ENCODE assay signal across 1 cellular context in genomic region chr18:75161629-75162028, GRCh38.
TF ChIP-seq lines count a peak whose summit lies in the region.

No MANE protein-coding gene starts in this region.

TF ChIP-seq in HepG2, 621 proteins besides CTCF, POLR2A, EP300 and RAD21 (continued from another document):
- peak; percentile 99 for TF ChIP-seq IRF1 (CRISPR knock-in tag; IDR thresholded peaks at IDR 0.05; ENCODE audit: low read depth)
- no peak for TF ChIP-seq TRIM24 (CRISPR knock-in tag; IDR thresholded peaks at IDR 0.05)
- TF ChIP-seq PATZ1 (CRISPR knock-in tag; IDR thresholded peaks at IDR 0.05) = 0 out of 2 replicates have a peak, but pooled peaks have one; percentile 8
- no peak for TF ChIP-seq TP53 (CRISPR knock-in tag; conservative IDR thresholded peaks at IDR 0.05)
- TF ChIP-seq RAD51 (IDR thresholded peaks at IDR 0.05; ENCODE audit: borderline replicate concordance) = no peak
- TF ChIP-seq PREB (CRISPR knock-in tag; IDR thresholded peaks at IDR 0.05) = no peak
- peak; percentile 49; the same call in 1 of the 2 replicates for TF ChIP-seq STAG1 (CRISPR knock-in tag; IDR thresholded peaks at IDR 0.05)
- TF ChIP-seq HDAC2 (CRISPR knock-in tag; IDR thresholded peaks at IDR 0.05) = peak; percentile 42; the same call in 1 of the 2 replicates
- 0 out of 2 replicates have a peak, but pooled peaks have one; percentile 41 for TF ChIP-seq HINFP (CRISPR knock-in tag; IDR thresholded peaks at IDR 0.05; ENCODE audit: low read depth)
- TF ChIP-seq ZBTB2 (CRISPR knock-in tag; IDR thresholded peaks at IDR 0.05; ENCODE audit: low read depth) = no peak
- peak; percentile 78 for TF ChIP-seq SAP130 (CRISPR knock-in tag; IDR thresholded peaks at IDR 0.05; ENCODE audit: low read depth)
- TF ChIP-seq HOXD1 (CRISPR knock-in tag; IDR thresholded peaks at IDR 0.05) = no peak
- peak; percentile 52; the same call in 1 of the 2 replicates for TF ChIP-seq RXRA (CRISPR knock-in tag; IDR thresholded peaks at IDR 0.05)
- no peak for TF ChIP-seq ARNT2 (CRISPR knock-in tag; IDR thresholded peaks at IDR 0.05; ENCODE audit: low read depth)
- peak; percentile 52 for TF ChIP-seq ZNF143 (CRISPR knock-in tag; IDR thresholded peaks at IDR 0.05)
- no peak for TF ChIP-seq PHB2 (IDR thresholded peaks at IDR 0.05; ENCODE audit: partially characterized antibody)
- 0 out of 2 replicates have a peak, but pooled peaks have one; percentile 27 for TF ChIP-seq ZNF646 (CRISPR knock-in tag; IDR thresholded peaks at IDR 0.05)
- peak; percentile 34; the same call in 1 of the 2 replicates for TF ChIP-seq ZNF710 (CRISPR knock-in tag; IDR thresholded peaks at IDR 0.05; ENCODE audit: borderline replicate concordance)
- peak; percentile 29; the same call in 1 of the 2 replicates for TF ChIP-seq ZNF576 (CRISPR knock-in tag; IDR thresholded peaks at IDR 0.05)
- 0 out of 2 replicates have a peak, but pooled peaks have one; percentile 19 for TF ChIP-seq HOXA3 (CRISPR knock-in tag; IDR thresholded peaks at IDR 0.05)
- TF ChIP-seq MYC (CRISPR knock-in tag; IDR thresholded peaks at IDR 0.05; ENCODE audit: borderline replicate concordance) = peak; percentile 33; the same call in 1 of the 2 replicates
- peak; percentile 57; the same call in 1 of the 2 replicates for TF ChIP-seq ZNF556 (CRISPR knock-in tag; IDR thresholded peaks at IDR 0.05; ENCODE audit: borderline replicate concordance)
- no peak for TF ChIP-seq ZSCAN25 (CRISPR knock-in tag; IDR thresholded peaks at IDR 0.05)
- TF ChIP-seq GATAD2A (CRISPR knock-in tag; IDR thresholded peaks at IDR 0.05) = peak; percentile 60
- TF ChIP-seq MIER2 (CRISPR knock-in tag; IDR thresholded peaks at IDR 0.05) = 0 out of 2 replicates have a peak, but pooled peaks have one; percentile 50
